In the genomic region with DNA sequence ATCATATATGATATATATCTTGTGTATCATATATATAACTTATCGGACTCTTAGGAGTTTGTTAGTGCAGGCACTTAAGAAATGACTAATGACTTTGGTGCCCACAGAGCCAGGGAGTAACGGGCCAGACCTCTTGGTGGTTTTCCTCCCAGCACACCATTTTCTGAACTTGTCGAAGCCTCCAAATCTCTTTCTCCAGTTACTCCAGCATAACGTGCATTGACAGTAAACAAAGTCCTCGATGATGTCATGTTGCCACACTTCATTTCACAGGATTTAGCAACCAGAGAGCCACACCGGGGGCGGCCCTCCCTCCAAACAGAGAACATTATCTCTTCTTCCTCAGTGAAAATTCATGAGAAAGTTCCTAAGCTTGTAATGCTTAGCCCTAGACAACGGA, we compare ENCODE assay signal across 33 cellular contexts. TPM values are rescaled to one million over a fixed set of nuclear protein-coding genes. Genes with fewer than 3 reads are reported as not detected.
DNase-seq lines count a peak whose midpoint lies in the region; ATAC-seq, FAIRE-seq and TF ChIP-seq lines count a peak whose summit lies in the region.
"Had no signal": no experiment of that assay in that cellular context is flagged by ENCODE, and none has a peak within 500 bp of the region (broad histone marks: within the 10 kb centered on the region; RNA-seq: fewer than 3 reads in every experiment).

No MANE protein-coding gene starts in this region.

- H3K9ac ChIP-seq in K562 (ENCODE audit: insufficient read depth in 1 of 2, low read depth in 2 of 2, low read length in 2 of 2) (no peak overlapping the region), trophoblast cell (ENCODE audit: low read length) (no peak overlapping the region)

- H3K23ac ChIP-seq in trophoblast cell (ENCODE audit: low read length): no peak overlapping the region

- H4K91ac ChIP-seq in trophoblast cell (ENCODE audit: low read depth, low read length): no peak overlapping the region

- peaks cover 0 to 4% of the 10 kb centered on the region in 2 experiments; a peak in 1 of 5 replicates for H3K4me1 ChIP-seq in K562 (replicated peaks in 1 of 2; ENCODE audit: control insufficient read depth in 2 of 2, insufficient read depth in 2 of 2, low read length in 2 of 2)
- H3K4me1 ChIP-seq in trophoblast cell (ENCODE audit: control insufficient read depth in 1 of 2, insufficient read depth in 2 of 2, low read length in 2 of 2): peaks cover 0 to 2% of the 10 kb centered on the region in 2 experiments
- H3K4me1 ChIP-seq: pancreas, Peyer's patch had no signal

- H3K79me2 ChIP-seq in K562 (ENCODE audit: control insufficient read depth, insufficient read depth, low read length) (no peaks in the 10 kb centered on the region), trophoblast cell (ENCODE audit: control insufficient read depth, insufficient read depth, low read length, poor library complexity) (no peaks in the 10 kb centered on the region)

- TF ChIP-seq POLR2A in K562 (conservative IDR thresholded peaks at IDR 0.05): no peak

- no peak for TF ChIP-seq RAD21 in K562 (CRISPR knock-in tag; conservative IDR thresholded peaks at IDR 0.05 in 1 of 2, IDR thresholded peaks at IDR 0.05 in 1 of 2)

- CTCF ChIA-PET in K562 (lab: Yijun Ruan, JAX; ENCODE audit: low intra/inter-chr PET ratio): no interaction called here

- H4K20me1 ChIP-seq in K562 (replicated peaks; ENCODE audit: control insufficient read depth, insufficient read depth, low read length): 0 out of 2 replicates have a peak, but pooled peaks cover 4% of the 10 kb centered on the region

- no peak overlapping the region for H3K18ac ChIP-seq in trophoblast cell (ENCODE audit: low read length)

- no peak overlapping the region for H3K27ac ChIP-seq in K562 (ENCODE audit: extremely low read depth, low read depth, low read length)
- no peak overlapping the region for H3K27ac ChIP-seq in trophoblast cell (ENCODE audit: low read depth, low read length)
- H3K27ac ChIP-seq: pancreas, Peyer's patch had no signal

- H3K27me3 ChIP-seq in K562 (ENCODE audit: control insufficient read depth in 2 of 2, insufficient read depth in 2 of 2, low read length in 2 of 2) (peaks cover 22 to 62% of the 10 kb centered on the region in 2 experiments), trophoblast cell (ENCODE audit: insufficient read depth, low read length) (no peaks in the 10 kb centered on the region)
- H3K27me3 ChIP-seq: MG63, pancreas, Peyer's patch had no signal

- no peak overlapping the region for H2BK120ac ChIP-seq in trophoblast cell (ENCODE audit: insufficient read depth, low read length, poor library complexity)

- H3K9me1 ChIP-seq in K562 (ENCODE audit: control insufficient read depth, insufficient read depth, low read length): no peaks in the 10 kb centered on the region

- WGBS in K562 (ENCODE audit: insufficient coverage, low coverage, missing lambda C conversion rate): 2% methylated on average over 8 of the region's 8 CpGs
- WGBS in trophoblast cell (ENCODE audit: extremely low coverage, insufficient coverage, insufficient read length): no CpG with 5 or more reads among the region's 8 CpGs

- intact Hi-C loops in K562 (cut with micrococcal nuclease): no loop called here
- intact Hi-C loops in left cardiac atrium (cut with DNase I): no loop called here

- H3K14ac ChIP-seq in trophoblast cell (ENCODE audit: low read length): no peak overlapping the region

- no peak overlapping the region for H2AFZ ChIP-seq in K562 (ENCODE audit: low read depth, low read length)
- no peak overlapping the region for H2AFZ ChIP-seq in trophoblast cell (ENCODE audit: insufficient read depth, low read length, poor library complexity)

- no peak for TF ChIP-seq CTCF in K562 (IDR thresholded peaks at IDR 0.05 in 2 of 3, conservative IDR thresholded peaks at IDR 0.05 in 1 of 3; ENCODE audit: insufficient read depth in 2 of 3, low read depth in 1 of 3, low read length in 3 of 3)

- no TSS peak for BruUV-seq in K562 (replicated peaks; lab: Mats Ljungman, UMichigan)

- in situ Hi-C loops in K562 (cut with MboI): no loop called here

- FAIRE-seq in K562 (lab: Jason Lieb, UNC): no peak
- FAIRE-seq: pancreas had no signal

- no peaks in the 10 kb centered on the region for H3K9me3 ChIP-seq in K562 (replicated peaks; ENCODE audit: control insufficient read depth, insufficient read depth, low read depth, low read length)
- no peaks in the 10 kb centered on the region for H3K9me3 ChIP-seq in trophoblast cell (ENCODE audit: insufficient read depth, low read depth, low read length)
- H3K9me3 ChIP-seq: MG63, pancreas, Peyer's patch had no signal

- no peak for TF ChIP-seq EP300 in K562 (IDR thresholded peaks at IDR 0.05; ENCODE audit: low read length)

- DNase-seq in NCI-H2029 (lab: John Stamatoyannopoulos, UW): peak; percentile 15
- DNase-seq in NCI-H2029 treated with DMSO at 0.1 percent for 48 hours (lab: John Stamatoyannopoulos, UW): no peak
- peak; percentile 65 for DNase-seq in M059J (ENCODE audit: low read depth)
- DNase-seq in K562 (ENCODE audit: extremely low read depth in 1 of 4, low spot score in 3 of 4): no peak
- DNase-seq in trophoblast cell: no peak
- no peak for DNase-seq in NCI-H226
- DNase-seq in stimulated activated CD4-positive, alpha-beta T cell treated with anti-CD3 and anti-CD28 coated beads, Interleukin-2, amount 100 ng/mL, for 24 hours: no peak
- no peak for DNase-seq in left cardiac atrium
- DNase-seq: 8988T; activated B cell treated with CpG ODN at 0.5 μM for 24 hours; activated CD8-positive, alpha-beta memory T cell treated with anti-CD3 and anti-CD28 coated beads, Interleukin-2, amount 10 ng/mL, durations not matched to agents 7 days and 5 days; activated naive CD4-positive, alpha-beta T cell; activated T-cell treated with anti-CD3 and anti-CD28 coated beads, Interleukin-2, amount 50 U/mL, for 72 hours; Calu3; central memory CD4-positive, alpha-beta T cell; cortex of kidney; DND-41; effector memory CD4-positive, alpha-beta T cell; immature natural killer cell; MG63; NCI-H1436 treated with DMSO at 0.1 percent for 48 hours; NCI-H526 treated with DMSO at 0.1 percent for 48 hours; Peyer's patch; SIG-M5; stimulated activated CD4-positive, alpha-beta T cell treated with anti-CD3 and anti-CD28 coated beads, Interleukin-1b, Interleukin-23, amount 100 ng/mL, for 48 hours; stimulated activated naive CD8-positive, alpha-beta T cell treated with anti-CD3 and anti-CD28 coated beads, Interleukin-15, Interleukin-2, amounts not matched to agents 100 U/mL and 50 U/mL, for 24 hours; T1000 had no signal

- H2BK5ac ChIP-seq in trophoblast cell (ENCODE audit: low read depth, low read length, poor library complexity): no peak overlapping the region

- H4K8ac ChIP-seq in trophoblast cell (ENCODE audit: low read depth, low read length): peak overlapping the region; percentile 16

- H4K12ac ChIP-seq in trophoblast cell (ENCODE audit: low read depth, low read length): no peak overlapping the region

- no peak; the same call in 2 of the 3 replicates for ATAC-seq in K562
- no peak for ATAC-seq in left cardiac atrium
- ATAC-seq: activated CD8-positive, alpha-beta memory T cell treated with anti-CD3 and anti-CD28 coated beads, Interleukin-2, amount 10 ng/mL, durations not matched to agents 7 days and 5 days; activated T-cell treated with anti-CD3 and anti-CD28 coated beads, Interleukin-2, amount 50 U/mL, for 72 hours; left lobe of liver; pancreas; stimulated activated naive CD8-positive, alpha-beta T cell treated with anti-CD3 and anti-CD28 coated beads, Interleukin-15, Interleukin-2, amounts not matched to agents 100 U/mL and 50 U/mL, for 24 hours had no signal

- no peak overlapping the region for H2BK12ac ChIP-seq in trophoblast cell (ENCODE audit: low read length)

- POLR2A ChIA-PET in K562 (lab: Yijun Ruan, JAX): interaction anchor here (0.8 to 1.2 kb wide), 3 partner anchors 11 to 856 kb away, joined by 3 to 5 read pairs (median 3); no protein-coding TSS in a partner anchor

- no peak overlapping the region for H3K4me3 ChIP-seq in K562
- no peak overlapping the region for H3K4me3 ChIP-seq in trophoblast cell (ENCODE audit: low read depth, low read length)
- H3K4me3 ChIP-seq: MG63, pancreas, Peyer's patch had no signal

- no peaks in the 10 kb centered on the region for H3K36me3 ChIP-seq in K562 (ENCODE audit: control insufficient read depth, insufficient read depth, low read length)
- no peaks in the 10 kb centered on the region for H3K36me3 ChIP-seq in trophoblast cell (ENCODE audit: control insufficient read depth in 1 of 2, insufficient read depth in 2 of 2, low read length in 2 of 2)
- H3K36me3 ChIP-seq: MG63, pancreas, Peyer's patch had no signal

- H3K4me2 ChIP-seq in K562 (ENCODE audit: insufficient read depth, low read length) (no peak overlapping the region), trophoblast cell (ENCODE audit: low read length) (no peak overlapping the region)

- H2AK5ac ChIP-seq in trophoblast cell (ENCODE audit: low read length): no peak overlapping the region

- H3K79me1 ChIP-seq in trophoblast cell (ENCODE audit: low read length): no peaks in the 10 kb centered on the region

- H3K4ac ChIP-seq in trophoblast cell (ENCODE audit: low read depth, low read length): peak overlapping the region; percentile 70

TF ChIP-seq in K562, 482 proteins besides CTCF, POLR2A, EP300 and RAD21 (continues in another document):
- no peak for TF ChIP-seq EGR1 (conservative IDR thresholded peaks at IDR 0.05)
- TF ChIP-seq ZNF354B (CRISPR knock-in tag; IDR thresholded peaks at IDR 0.05): no peak
- TF ChIP-seq ZC3H11A (IDR thresholded peaks at IDR 0.05; ENCODE audit: low read depth, low read length): no peak
- TF ChIP-seq ZNF644 (tag; IDR thresholded peaks at IDR 0.05; ENCODE audit: low read depth): no peak

RNA-seq across cellular contexts. Expression of a gene that starts 4.0 kb away (rescaled TPM):
- total RNA-seq in M059J (2014; rRNA removed; shearing (Covaris generic)): not detected in 2 replicates
- total RNA-seq in K562 (2011; cell fraction: chromatin; rRNA removed; ENCODE audit: low replicate concordance): not detected in 2 replicates
- total RNA-seq in K562 (2011; cell fraction: nucleolus; rRNA removed): not detected in 2 replicates
- not detected in 2 replicates for total RNA-seq in K562 (2011; cell fraction: nucleoplasm; rRNA removed)
- total RNA-seq in K562 (2014; rRNA removed) (not detected in 2 replicates), K562 (2014; rRNA removed; fragmentation: Illumina TruSeq; extraction: Trizol) (not detected in 2 replicates), K562 (2015; rRNA removed; fragmentation: Illumina TruSeq; extraction: Trizol) (not detected in 2 replicates), K562 (2021) (not detected in 2 replicates), left cardiac atrium (not detected)
- polyA plus RNA-seq in K562 (2011; rRNA removed) (0.20 TPM in 2 replicates), K562 (2014; fragmentation: Illumina TruSeq; extraction: Trizol) (not detected in 2 replicates), K562 (2014; fragmentation: Nextera tagmentation; extraction: Ambion mirVana) (under 1 TPM; 0.13 to 0.42 TPM), K562 (2014; rRNA removed) (0.36 TPM in 1 of 2 replicates, not detected in the other)
- polyA plus RNA-seq in K562 (2011; cell fraction: cytosol; rRNA removed): 0.24 TPM in 1 of 2 replicates, not detected in the other
- 0.20 TPM in 1 of 2 replicates, not detected in the other for polyA plus RNA-seq in K562 (2011; cell fraction: nucleus; rRNA removed)
- polyA plus RNA-seq in K562 (2012): 0.22 and 0.34 TPM in 2 replicates
- not detected in 2 replicates for polyA minus RNA-seq in K562 (2011; rRNA and poly(A)+ RNA removed)
- 0.91 and 1.6 TPM in 2 replicates for polyA minus RNA-seq in K562 (2011; cell fraction: cytosol; rRNA and poly(A)+ RNA removed)
- 0.22 and 0.27 TPM in 2 replicates for polyA minus RNA-seq in K562 (2011; cell fraction: nucleus; rRNA and poly(A)+ RNA removed)
- 1.1 and 1.4 TPM in 2 replicates for polyA plus RNA-seq in trophoblast cell (2013)
- total RNA-seq: activated B cell treated with CpG ODN at 0.5 μM for 24 hours; activated CD8-positive, alpha-beta memory T cell treated with anti-CD3 and anti-CD28 coated beads, Interleukin-2, amount 10 ng/mL, durations not matched to agents 7 days and 5 days; activated T-cell treated with anti-CD3 and anti-CD28 coated beads, Interleukin-2, amount 50 U/mL, for 72 hours; epithelial cell of proximal tubule; HT1080; left lobe of liver; neural crest cell had no signal
- polyA plus RNA-seq: CD14-positive monocyte had no signal

Comparison
In these comparisons a context has a peak if more than half of its experiments do, and no peak if none do; other contexts are left out.
1. DNase-seq: peak in NCI-H2029 (single experiment) and M059J (single experiment); none in NCI-H2029 treated with DMSO at 0.1 percent for 48 hours (single experiment), K562 (0 of 4), trophoblast cell (0 of 2), NCI-H226 (single experiment), stimulated activated CD4-positive, alpha-beta T cell treated with anti-CD3 and anti-CD28 coated beads, Interleukin-2, amount 100 ng/mL, for 24 hours (0 of 2) and left cardiac atrium (single experiment).